ENCODE assay signal across 27 cellular contexts in genomic region chr4:152575533-152575932, GRCh38.
"Had no signal": no experiment of that assay in that cellular context is flagged by ENCODE, and none has a peak within 500 bp of the region (broad histone marks: within the 10 kb centered on the region; RNA-seq: fewer than 3 reads in every experiment).

No MANE protein-coding gene starts in this region.

- H3K4me1 ChIP-seq: ascending aorta had no signal

- ATAC-seq: activated CD8-positive, alpha-beta T cell treated with anti-CD3 and anti-CD28 coated beads for 36 hours; Right ventricle myocardium inferior had no signal

- H3K27ac ChIP-seq: ascending aorta, cardiac muscle cell, PC-9, RWPE1 had no signal

- H3K27me3 ChIP-seq: ascending aorta, cardiac muscle cell had no signal

- H3K36me3 ChIP-seq: ascending aorta, cardiac muscle cell had no signal

- FAIRE-seq: RCC 7860 had no signal

- H3K9me3 ChIP-seq: ascending aorta had no signal

- H3K4me3 ChIP-seq: ascending aorta, cardiac muscle cell, PC-9 had no signal

- DNase-seq: activated CD4-positive, alpha-beta T cell treated with anti-CD3 and anti-CD28 coated beads, Interleukin-2, amount 10 ng/mL, durations not matched to agents 24 days and 14 days; activated CD4-positive, alpha-beta T cell treated with anti-CD3 and anti-CD28 coated beads, Interleukin-2, amount 50 U/mL, for 4 hours; activated CD8-positive, alpha-beta T cell treated with anti-CD3 and anti-CD28 coated beads for 36 hours; activated gamma-delta T cell; activated naive CD4-positive, alpha-beta T cell treated with Interleukin-2 at 50 U/mL for 16 hours; activated naive CD8-positive, alpha-beta T cell treated with anti-CD3 and anti-CD28 coated beads, Interleukin-2, amount 10 ng/mL, durations not matched to agents 7 days and 5 days; activated T-cell treated with anti-CD3 and anti-CD28 coated beads, Interleukin-2, amount 50 U/mL, for 1 hour; amygdala; Karpas-422; KBM-7; NCI-H1105; NCI-H1436; NCI-H1694; NCI-H1930; NCI-H2081 treated with DMSO at 0.1 percent for 48 hours; NCI-H345; NCI-H524 treated with DMSO at 0.1 percent for 48 hours; NCI-H748 treated with DMSO at 0.1 percent for 48 hours; NK-92 treated with Interleukin-12 subunit alpha and Interleukin-12 subunit beta, amount 100 ng/mL, for 24 hours; PC-9; SIG-M5; T1000 had no signal
